7 cellular contexts compared by ENCODE assay signal in genomic region chr14:78848234-78848820, GRCh38.
DNase-seq lines count a peak whose midpoint lies in the region; ATAC-seq and TF ChIP-seq lines count a peak whose summit lies in the region.

No MANE protein-coding gene starts in this region.

- no peaks in the 10 kb centered on the region for H3K4me1 ChIP-seq in ascending aorta
- H3K4me1 ChIP-seq in tibial artery = no peaks in the 10 kb centered on the region

- H3K36me3 ChIP-seq in ascending aorta = no peaks in the 10 kb centered on the region
- H3K36me3 ChIP-seq in tibial artery = no peaks in the 10 kb centered on the region

- DNase-seq in DMS79 treated with DMSO at 0.1 percent for 48 hours (lab: John Stamatoyannopoulos, UW) = peak; percentile 74
- DNase-seq in NCI-H2227 treated with DMSO at 0.1 percent for 48 hours (lab: John Stamatoyannopoulos, UW) = peak; percentile 46
- no peak for DNase-seq in ascending aorta (ENCODE audit: low spot score in 2 of 2)
- peak; percentile 69 for DNase-seq in iPS-NIHi7 (ENCODE audit: extremely low spot score)
- DNase-seq in tibial artery = no peak

- peak; percentile 73 for ATAC-seq in GM19025 (IDR thresholded peaks at IDR 0.05; ENCODE audit: low read depth, unreplicated experiment)
- ATAC-seq in HG03103 (IDR thresholded peaks at IDR 0.05; ENCODE audit: low read depth, unreplicated experiment) = peak; percentile 91

- peak; percentile 15 to 59 (median 58) for TF ChIP-seq CTCF in ascending aorta (IDR thresholded peaks at IDR 0.05)
- TF ChIP-seq CTCF in tibial artery (IDR thresholded peaks at IDR 0.05) = peak; percentile 47 to 57

- intact Hi-C loops in ascending aorta (cut with DNase I) (no loop called here), tibial artery (cut with DNase I; ENCODE audit: low total_unique reads) (loop anchor here (10.0 kb wide), 1 partner anchor 1574 kb away; the partner anchor contains the start of gene NGB)

- no peak overlapping the region for H3K4me3 ChIP-seq in ascending aorta
- no peak overlapping the region for H3K4me3 ChIP-seq in tibial artery

- H3K9me3 ChIP-seq in ascending aorta (no peaks in the 10 kb centered on the region), tibial artery (no peaks in the 10 kb centered on the region)

- no peaks in the 10 kb centered on the region for H3K27me3 ChIP-seq in ascending aorta
- no peaks in the 10 kb centered on the region for H3K27me3 ChIP-seq in tibial artery

- H3K27ac ChIP-seq in ascending aorta (no peak overlapping the region), tibial artery (no peak overlapping the region)

Comparison
In these comparisons a context has a peak if more than half of its experiments do, and no peak if none do; other contexts are left out.
1. DNase-seq: peak in DMS79 treated with DMSO at 0.1 percent for 48 hours (single experiment), NCI-H2227 treated with DMSO at 0.1 percent for 48 hours (single experiment) and iPS-NIHi7 (single experiment); none in ascending aorta (0 of 2) and tibial artery (0 of 2).